9 cellular contexts compared by ENCODE assay signal in the genomic region with DNA sequence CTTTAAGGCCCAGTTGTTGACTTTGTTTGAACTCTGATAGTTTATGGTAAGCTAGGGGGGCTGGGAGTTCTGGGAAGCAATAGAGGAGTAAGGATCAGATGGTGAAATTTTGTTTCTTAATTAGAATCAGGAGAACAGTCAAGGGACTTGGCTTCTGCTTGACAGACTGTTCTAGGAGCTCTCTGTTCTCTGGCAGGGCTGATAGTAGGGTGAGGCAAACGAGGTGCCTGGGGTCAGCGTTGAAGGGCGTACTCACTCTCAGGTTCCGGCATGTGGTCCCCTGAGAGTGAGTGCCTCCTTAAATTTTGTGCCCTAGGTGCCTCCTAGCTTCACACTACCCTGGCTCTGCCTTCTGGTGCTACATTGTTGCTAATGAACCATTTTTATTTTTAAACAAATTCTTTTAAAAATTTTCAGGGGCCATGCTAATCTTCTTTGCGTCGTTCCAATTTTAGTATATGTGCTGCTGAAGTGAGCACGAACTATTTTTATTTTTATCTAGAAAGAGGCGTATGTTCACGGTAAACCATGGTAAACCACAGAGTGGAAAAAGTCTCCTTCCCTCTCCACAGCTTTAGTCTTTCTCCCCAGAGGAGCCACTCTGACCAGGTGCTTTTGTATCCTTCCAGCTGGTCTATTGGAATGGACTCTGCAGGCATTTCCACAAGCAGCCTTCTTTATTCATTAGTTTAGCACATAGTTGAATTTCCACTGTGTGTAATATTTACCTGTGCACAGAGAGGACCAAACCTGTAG. TPM values are rescaled to one million over a fixed set of nuclear protein-coding genes. Genes with fewer than 3 reads are reported as not detected.
A peak's percentile ranks its signal among the peaks of the same experiment; 100 is the strongest.
DNase-seq lines count a peak whose midpoint lies in the region; ATAC-seq and TF ChIP-seq lines count a peak whose summit lies in the region.
"Had no signal": no experiment of that assay in that cellular context is flagged by ENCODE, and none has a peak within 500 bp of the region (broad histone marks: within the 10 kb centered on the region; RNA-seq: fewer than 3 reads in every experiment).

No MANE protein-coding gene starts in this region.

- peaks cover 45% of the 10 kb centered on the region for H3K36me3 Mint-ChIP-seq in T-cell
- peaks cover 0 to 13% (median 12%) of the 10 kb centered on the region in 3 donors for H3K36me3 Mint-ChIP-seq in immature natural killer cell

- peak in 1 of 34 experiments; percentile 26 for DNase-seq in T-cell
- peak; percentile 39 to 45 (median 42) for DNase-seq in immature natural killer cell
- DNase-seq in NCI-H446 treated with DMSO at 0.1 percent for 48 hours (lab: John Stamatoyannopoulos, UW), result no peak
- DNase-seq in NCI-H1048 (lab: John Stamatoyannopoulos, UW), result no peak
- DNase-seq in NCI-H1694 (lab: John Stamatoyannopoulos, UW), result no peak
- no peak for DNase-seq in erythroblast (lab: John Stamatoyannopoulos, UW)
- DNase-seq: DMS79 treated with DMSO at 0.1 percent for 48 hours had no signal

- peak overlapping the region; percentile 75 to 97 (median 91) for H3K4me2 ChIP-seq in BLaER1 treated with 17β-estradiol and CSF1 and Interleukin-3, amounts not matched to agents 10 nM and 100 nM

- peaks cover 93 to 94% (median 94%) of the 10 kb centered on the region in 3 donors for H3K4me1 Mint-ChIP-seq in T-cell
- H3K4me1 Mint-ChIP-seq in immature natural killer cell, result peaks cover 81 to 82% of the 10 kb centered on the region in 2 donors

- no peaks in the 10 kb centered on the region for H3K27me3 Mint-ChIP-seq in T-cell
- peaks cover 0 to 6% (median 3%) of the 10 kb centered on the region in 3 donors for H3K27me3 Mint-ChIP-seq in immature natural killer cell (ENCODE audit: low read depth in 3 of 3)

- TF ChIP-seq POLR2A in erythroblast (IDR thresholded peaks at IDR 0.05; ENCODE audit: low read length), result no peak

- ATAC-seq in GM19452 (IDR thresholded peaks at IDR 0.05; ENCODE audit: unreplicated experiment) (peak; percentile 47), T-cell (replicated peaks in 1 of 4) (peak in 1 of 4 experiments; percentile 18)

- H4K20me1 ChIP-seq in BLaER1 treated with 17β-estradiol and CSF1 and Interleukin-3, amounts not matched to agents 10 nM and 100 nM, result peaks cover 0 to 96% (median 0%) of the 10 kb centered on the region in 11 experiments; a peak in 12 of 22 replicates

- POLR2A ChIA-PET in T-cell (lab: Charles Lee), result interaction anchor here in 1 of 2 donors (1.2 kb wide), 1 partner anchor 20 kb away, joined by 4 read pairs; a partner anchor contains a TSS

- H3K4me3 Mint-ChIP-seq in T-cell (peak overlapping the region; percentile 38 to 72 (median 69)), immature natural killer cell (peak overlapping the region; percentile 84 to 90 (median 85))

- H3K9ac ChIP-seq in BLaER1 treated with 17β-estradiol and CSF1 and Interleukin-3, amounts not matched to agents 10 nM and 100 nM, result peak overlapping the region; percentile 0 to 67 (median 60); a peak in 19 of 22 replicates

- H3K4me3 ChIP-seq in BLaER1 treated with 17β-estradiol and CSF1 and Interleukin-3, amounts not matched to agents 10 nM and 100 nM, result peak overlapping the region; percentile 0 to 49 (median 36); a peak in 15 of 20 replicates

- peaks cover 0 to 71% (median 59%) of the 10 kb centered on the region in 11 experiments; a peak in 20 of 22 replicates for H3K36me3 ChIP-seq in BLaER1 treated with 17β-estradiol and CSF1 and Interleukin-3, amounts not matched to agents 10 nM and 100 nM

- H3K4me1 ChIP-seq in BLaER1 treated with 17β-estradiol and CSF1 and Interleukin-3, amounts not matched to agents 10 nM and 100 nM, result peaks cover 84 to 97% (median 92%) of the 10 kb centered on the region in 10 experiments

- H3K27ac ChIP-seq in BLaER1 treated with 17β-estradiol and CSF1 and Interleukin-3, amounts not matched to agents 10 nM and 100 nM, result peak overlapping the region; percentile 51 to 83 (median 79); a peak in 21 of 22 replicates

- CTCF ChIA-PET in T-cell (lab: Charles Lee), result interaction anchor here (0.5 to 4.4 kb wide), 7 partner anchors 8 to 1184 kb away, joined by 3 to 58 read pairs (median 4); a partner anchor contains a TSS

- H3K9me3 ChIP-seq in BLaER1 treated with 17β-estradiol and CSF1 and Interleukin-3, amounts not matched to agents 10 nM and 100 nM (replicated peaks in 1 of 11), result no peaks in the 10 kb centered on the region; a peak in 1 of 22 replicates

- H3K9me3 Mint-ChIP-seq in T-cell, result no peaks in the 10 kb centered on the region
- no peaks in the 10 kb centered on the region for H3K9me3 Mint-ChIP-seq in immature natural killer cell

- peak overlapping the region; percentile 94 for H3K27ac Mint-ChIP-seq in T-cell
- peak overlapping the region; percentile 90 to 95 (median 93) for H3K27ac Mint-ChIP-seq in immature natural killer cell

- H3K27me3 ChIP-seq in BLaER1 treated with 17β-estradiol and CSF1 and Interleukin-3, amounts not matched to agents 10 nM and 100 nM, result no peaks in the 10 kb centered on the region

RNA-seq across cellular contexts. Expression of a gene that starts 19.7 kb away (rescaled TPM):
- 100 to 1,000 TPM; 146 to 216 (median 185) TPM for total RNA-seq in T-cell
- 10 to 100 TPM in 1 of 3 donors, 1 to 10 TPM in 2; 1.9 to 12.8 (median 6.0) TPM for polyA plus RNA-seq in immature natural killer cell

RNA-seq across cellular contexts. Expression of a gene that starts 26.7 kb away (rescaled TPM):
- total RNA-seq in T-cell, result 10 to 100 TPM; 42.5 to 50.3 (median 43.9) TPM
- 10 to 100 TPM; 22.7 to 31.2 (median 24.4) TPM for polyA plus RNA-seq in immature natural killer cell

RNA-seq across cellular contexts. Expression of a gene that starts 26.8 kb away (rescaled TPM):
- 10 to 100 TPM; 80.1 to 92.4 (median 87.2) TPM for total RNA-seq in T-cell
- polyA plus RNA-seq in immature natural killer cell, result 10 to 100 TPM; 30.8 to 51.8 (median 44.2) TPM

RNA-seq across cellular contexts. Expression of a gene that starts 38.8 kb away (rescaled TPM):
- 10 to 100 TPM in 4 of 5 donors, 1 to 10 TPM in 1; 8.7 to 16.4 (median 10.9) TPM for total RNA-seq in T-cell
- 10 to 100 TPM in 1 of 3 donors, 1 to 10 TPM in 2; 4.8 to 10.7 (median 9.0) TPM for polyA plus RNA-seq in immature natural killer cell

RNA-seq across cellular contexts. Expression of a gene that starts 48.1 kb away (rescaled TPM):
- total RNA-seq in T-cell, result under 1 TPM in 3 of 5 donors, not detected in 2; 0.47 to 0.79 (median 0.62) TPM
- under 1 TPM in 1 of 3 donors, not detected in 2; 0.45 TPM for polyA plus RNA-seq in immature natural killer cell

Comparison
In these comparisons a context has a peak if more than half of its experiments do, and no peak if none do; other contexts are left out.
1. DNase-seq: peak in immature natural killer cell (3 of 3); none in NCI-H446 treated with DMSO at 0.1 percent for 48 hours (single experiment), NCI-H1048 (single experiment), NCI-H1694 (single experiment) and erythroblast (0 of 2).